Comparison of ENCODE assay signal across 14 cellular contexts in the genomic region with DNA sequence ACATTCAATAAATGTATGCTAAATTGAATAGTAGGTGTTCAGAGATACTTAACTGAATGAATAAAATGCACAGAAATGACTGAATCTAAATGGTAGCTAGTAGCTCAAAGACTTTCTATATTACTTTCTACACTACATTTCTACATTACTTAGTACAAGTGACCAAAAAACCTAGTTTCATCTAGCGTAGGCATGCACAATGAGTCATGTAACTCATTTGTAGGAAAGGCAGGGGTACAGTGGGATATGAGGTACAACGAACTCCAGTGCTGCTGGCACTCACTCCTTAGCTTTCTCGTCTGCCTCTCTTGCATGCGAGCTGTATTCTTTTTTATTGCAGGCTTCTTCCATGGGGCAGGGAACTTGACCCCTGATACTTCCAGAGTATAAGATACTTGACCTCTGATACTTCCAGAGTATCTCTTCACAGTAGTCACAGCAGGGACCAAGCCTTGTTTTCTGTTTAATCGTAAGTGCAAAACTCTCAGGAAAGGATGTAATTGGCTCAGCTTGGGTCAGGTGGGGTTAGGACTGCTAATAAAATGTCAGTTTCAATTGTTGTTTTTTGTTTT.
"Had no signal": no experiment of that assay in that cellular context is flagged by ENCODE, and none has a peak within 500 bp of the region (broad histone marks: within the 10 kb centered on the region; RNA-seq: fewer than 3 reads in every experiment).

No MANE protein-coding gene starts in this region.

- H3K27me3 ChIP-seq: ascending aorta, dorsolateral prefrontal cortex, pancreas, tibial nerve had no signal

- H3K4me3 Mint-ChIP-seq: activated B cell treated with CpG ODN at 0.5 μM for 24 hours, mesothelial cell of epicardium had no signal

- ATAC-seq: esophagus mucosa, left cardiac atrium, lower lobe of right lung, pancreas, SK-N-SH treated with all-trans-retinoic acid at 6 μM for 48 hours had no signal

- FAIRE-seq: endometrium, pancreas had no signal

- H3K9me3 ChIP-seq: ascending aorta, lower lobe of right lung, pancreas, tibial nerve had no signal

- H3K36me3 Mint-ChIP-seq: mesothelial cell of epicardium had no signal

- H3K36me3 ChIP-seq: ascending aorta, lower lobe of right lung, pancreas, tibial nerve had no signal

- H3K27me3 Mint-ChIP-seq: activated B cell treated with CpG ODN at 0.5 μM for 24 hours had no signal

- H3K27ac ChIP-seq: ascending aorta, dorsolateral prefrontal cortex, lower lobe of right lung, pancreas, tibial nerve had no signal

- H3K27ac Mint-ChIP-seq: activated B cell treated with CpG ODN at 0.5 μM for 24 hours, mesothelial cell of epicardium had no signal

- DNase-seq: activated B cell treated with CpG ODN at 0.5 μM for 24 hours; activated effector memory CD4-positive, alpha-beta T cell treated with Interleukin-2 at 50 U/mL for 16 hours; dorsolateral prefrontal cortex; left cardiac atrium; lower lobe of right lung; pancreas; Right ventricle myocardium superior; stimulated activated CD4-positive, alpha-beta T cell treated with anti-CD3 and anti-CD28 coated beads, Interleukin-15, amount 100 ng/mL, for 24 hours had no signal

- H3K9me3 Mint-ChIP-seq: activated B cell treated with CpG ODN at 0.5 μM for 24 hours, mesothelial cell of epicardium had no signal

- H3K4me3 ChIP-seq: ascending aorta, dorsolateral prefrontal cortex, lower lobe of right lung, pancreas, tibial nerve had no signal
